ENCODE assay signal across 7 cellular contexts in genomic region chr10:114045071-114045737, GRCh38. TPM values are rescaled to one million over a fixed set of nuclear protein-coding genes. Genes with fewer than 3 reads are reported as not detected.
A peak's percentile ranks its signal among the peaks of the same experiment; 100 is the strongest.
DNase-seq lines count a peak whose midpoint lies in the region; ATAC-seq and TF ChIP-seq lines count a peak whose summit lies in the region.

No MANE protein-coding gene starts in this region.

- peak overlapping the region in 1 of 10 donors; percentile 55 for H3K27ac Mint-ChIP-seq in naive thymus-derived CD8-positive, alpha-beta T cell

- ATAC-seq in Panc1 = peak; percentile 14
- peak; percentile 36 to 58 for ATAC-seq in naive thymus-derived CD8-positive, alpha-beta T cell
- ATAC-seq in GM21529 (IDR thresholded peaks at IDR 0.05; ENCODE audit: unreplicated experiment) = no peak

- DNase-seq in GM19238 (ENCODE audit: insufficient read length, low spot score) (peak; percentile 36), Panc1 (ENCODE audit: low read depth, low spot score) (no peak), NCI-H2171 (lab: John Stamatoyannopoulos, UW) (no peak), NCI-H2107 treated with DMSO at 0.1 percent for 48 hours (lab: John Stamatoyannopoulos, UW; ENCODE audit: unreplicated experiment) (no peak)
- DNase-seq in naive thymus-derived CD8-positive, alpha-beta T cell = peak in 2 of 10 donors; percentile 10 to 27

- no peaks in the 10 kb centered on the region for H3K9me3 ChIP-seq in Panc1 (ENCODE audit: control insufficient read depth, insufficient read depth, low read depth, low read length)
- H3K9me3 ChIP-seq in duodenal mucosa (ENCODE audit: control insufficient read depth in 1 of 2, low read length in 2 of 2) = no peaks in the 10 kb centered on the region

- peaks cover 0 to 2% (median 0%) of the 10 kb centered on the region in 9 donors for H3K9me3 Mint-ChIP-seq in naive thymus-derived CD8-positive, alpha-beta T cell

- in situ Hi-C loops in Panc1 (cut with HindIII; ENCODE audit: low pct_unique_long_range_greater_than_20kb, low sequenced_read_pairs) = no loop called here

- peak overlapping the region; percentile 59 to 86 for H3K4me3 ChIP-seq in Panc1 (ENCODE audit: low read depth in 2 of 2, low read length in 2 of 2)
- peak overlapping the region; percentile 54 to 60 for H3K4me3 ChIP-seq in duodenal mucosa (ENCODE audit: low read depth in 1 of 2, low read length in 2 of 2)

- H3K27me3 Mint-ChIP-seq in naive thymus-derived CD8-positive, alpha-beta T cell = peaks cover 33 to 89% (median 53%) of the 10 kb centered on the region in 5 donors

- CTCF ChIA-PET in Panc1 (lab: Charles Lee) = no interaction called here

- H3K36me3 Mint-ChIP-seq in naive thymus-derived CD8-positive, alpha-beta T cell = peaks cover 0 to 4% (median 0%) of the 10 kb centered on the region in 3 donors

- BruUV-seq in Panc1 (replicated peaks; lab: Mats Ljungman, UMichigan) = no TSS peak

- H3K4me1 Mint-ChIP-seq in naive thymus-derived CD8-positive, alpha-beta T cell = peaks cover 5 to 26% (median 20%) of the 10 kb centered on the region in 4 donors

- H3K27ac ChIP-seq in Panc1 (ENCODE audit: low read length) (peak overlapping the region; percentile 88), duodenal mucosa (ENCODE audit: low read depth, low read length) (peak overlapping the region; percentile 16)

- H3K4me3 Mint-ChIP-seq in naive thymus-derived CD8-positive, alpha-beta T cell = peak overlapping the region; percentile 55 to 92 (median 80)

- POLR2A ChIA-PET in Panc1 (lab: Charles Lee) = no interaction called here
- POLR2A ChIA-PET in naive thymus-derived CD8-positive, alpha-beta T cell (lab: Charles Lee) = no interaction called here

- intact Hi-C loops in Panc1 (cut with micrococcal nuclease; ENCODE audit: unreplicated experiment) = loop anchor here (10.0 kb wide), 1 partner anchor 120 kb away; no protein-coding TSS in a partner anchor

- H3K4me1 ChIP-seq in Panc1 (ENCODE audit: control insufficient read depth, insufficient read depth, low read length) = peaks cover 45% of the 10 kb centered on the region
- peaks cover 8 to 13% of the 10 kb centered on the region in 2 donors for H3K4me1 ChIP-seq in duodenal mucosa (ENCODE audit: control insufficient read depth in 1 of 2, insufficient read depth in 2 of 2, low read length in 2 of 2)

- TF ChIP-seq CTCF in Panc1 (IDR thresholded peaks at IDR 0.05) = no peak

- H3K27me3 ChIP-seq in Panc1 (ENCODE audit: control insufficient read depth, insufficient read depth, low read length) (no peaks in the 10 kb centered on the region), duodenal mucosa (ENCODE audit: control insufficient read depth in 1 of 2, insufficient read depth in 2 of 2, low read length in 2 of 2) (peaks cover 10 to 32% of the 10 kb centered on the region in 2 donors)

- H3K36me3 ChIP-seq in Panc1 (ENCODE audit: control insufficient read depth, insufficient read depth, low read length) (no peaks in the 10 kb centered on the region), duodenal mucosa (ENCODE audit: control insufficient read depth in 1 of 2, insufficient read depth in 2 of 2, low read length in 2 of 2) (no peaks in the 10 kb centered on the region)

- no peak overlapping the region for H3K9ac ChIP-seq in duodenal mucosa (ENCODE audit: low read depth in 1 of 2, low read length in 2 of 2)

RNA-seq across cellular contexts. Expression of gene ADRB1, which starts 1.5 kb away (rescaled TPM):
- total RNA-seq in Panc1 (2021; ENCODE audit: unreplicated experiment) = 12.9 TPM
- polyA plus RNA-seq in Panc1 (2012; ENCODE audit: insufficient read length) = 11.0 TPM
- not detected for total RNA-seq in naive thymus-derived CD8-positive, alpha-beta T cell
- under 1 TPM in 2 of 3 donors, not detected in 1; 0.08 to 0.12 TPM for polyA plus RNA-seq in naive thymus-derived CD8-positive, alpha-beta T cell

Comparison
In these comparisons a context has a peak if more than half of its experiments do, and no peak if none do; other contexts are left out.
1. RNA of gene ADRB1, which starts 1.5 kb away (total RNA-seq): 12.9 TPM in Panc1 (single experiment); not detected in naive thymus-derived CD8-positive, alpha-beta T cell; every median in the first group is over 10 times any median in the second.